ENCODE assay signal across 15 cellular contexts in the genomic region with DNA sequence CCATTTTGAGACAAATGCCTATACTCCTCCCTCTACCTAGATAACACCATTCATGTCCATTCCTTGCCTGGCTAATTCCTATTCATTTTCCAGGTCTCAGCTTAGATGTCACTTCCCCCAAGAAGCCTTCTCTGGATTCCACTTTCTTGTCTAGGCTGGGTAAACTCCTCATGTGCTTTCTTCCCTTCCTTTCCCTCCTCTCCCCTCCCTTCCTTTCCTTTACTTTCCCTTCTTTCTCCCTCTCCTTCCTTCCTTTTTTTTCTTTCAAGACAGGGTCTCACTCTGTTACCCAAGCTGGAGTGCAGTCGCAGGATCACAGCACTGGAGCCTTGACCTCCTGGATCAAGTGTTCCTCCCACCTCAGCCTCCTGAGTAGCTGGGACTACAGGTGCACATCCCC. TPM values are rescaled to one million over a fixed set of nuclear protein-coding genes. Genes with fewer than 3 reads are reported as not detected.
DNase-seq lines count a peak whose midpoint lies in the region; ATAC-seq and TF ChIP-seq lines count a peak whose summit lies in the region.
"Had no signal": no experiment of that assay in that cellular context is flagged by ENCODE, and none has a peak within 500 bp of the region (broad histone marks: within the 10 kb centered on the region; RNA-seq: fewer than 3 reads in every experiment).

No MANE protein-coding gene starts in this region.

- no peaks in the 10 kb centered on the region for H3K36me3 ChIP-seq in HEK293 (ENCODE audit: control insufficient read depth in 2 of 2, insufficient read depth in 1 of 2, low read length in 2 of 2)
- no peaks in the 10 kb centered on the region for H3K36me3 ChIP-seq in parathyroid adenoma (ENCODE audit: control insufficient read depth, insufficient read depth, low read length)
- H3K36me3 ChIP-seq in trophoblast cell (ENCODE audit: control insufficient read depth in 1 of 2, insufficient read depth in 2 of 2, low read length in 2 of 2), result no peaks in the 10 kb centered on the region

- H2AFZ ChIP-seq in parathyroid adenoma (peak overlapping the region; percentile 10), trophoblast cell (ENCODE audit: insufficient read depth, low read length, poor library complexity) (no peak overlapping the region)

- H3K27me3 ChIP-seq in parathyroid adenoma (ENCODE audit: control insufficient read depth, insufficient read depth, low read length) (no peaks in the 10 kb centered on the region), trophoblast cell (ENCODE audit: insufficient read depth, low read length) (no peaks in the 10 kb centered on the region)
- H3K27me3 ChIP-seq: BLaER1 treated with 17β-estradiol and CSF1 and Interleukin-3, amounts not matched to agents 10 nM and 100 nM had no signal

- H3K4me3 ChIP-seq in HEK293 (ENCODE audit: low read depth, low read length) (no peak overlapping the region), parathyroid adenoma (ENCODE audit: low read depth, low read length) (no peak overlapping the region), trophoblast cell (ENCODE audit: low read depth, low read length) (no peak overlapping the region)
- H3K4me3 ChIP-seq: A549; BLaER1 treated with 17β-estradiol and CSF1 and Interleukin-3, amounts not matched to agents 10 nM and 100 nM had no signal

- H3K14ac ChIP-seq in trophoblast cell (ENCODE audit: low read length), result no peak overlapping the region

- WGBS in trophoblast cell (ENCODE audit: extremely low coverage, insufficient coverage, insufficient read length), result no CpG with 5 or more reads among the region's 1 CpG

- H3K9me3 ChIP-seq in HEK293 (ENCODE audit: control insufficient read depth, insufficient read depth, low read depth, low read length) (no peaks in the 10 kb centered on the region), parathyroid adenoma (ENCODE audit: control insufficient read depth, low read length) (no peaks in the 10 kb centered on the region), trophoblast cell (ENCODE audit: insufficient read depth, low read depth, low read length) (no peaks in the 10 kb centered on the region)
- H3K9me3 ChIP-seq: A549; BLaER1 treated with 17β-estradiol and CSF1 and Interleukin-3, amounts not matched to agents 10 nM and 100 nM; Caco-2 had no signal

- ATAC-seq in GM21367 (IDR thresholded peaks at IDR 0.05; ENCODE audit: unreplicated experiment), result no peak
- ATAC-seq: A549; CD8-positive, alpha-beta T cell had no signal

- no peak overlapping the region for H3K4ac ChIP-seq in trophoblast cell (ENCODE audit: low read depth, low read length)

- H2BK120ac ChIP-seq in trophoblast cell (ENCODE audit: insufficient read depth, low read length, poor library complexity), result no peak overlapping the region

- H4K8ac ChIP-seq in trophoblast cell (ENCODE audit: low read depth, low read length), result no peak overlapping the region

- H3K27ac ChIP-seq in HEK293 (ENCODE audit: extremely low read depth, low read depth, low read length), result no peak overlapping the region
- H3K27ac ChIP-seq in parathyroid adenoma, result no peak overlapping the region
- no peak overlapping the region for H3K27ac ChIP-seq in trophoblast cell (ENCODE audit: low read depth, low read length)
- H3K27ac ChIP-seq: A549; BLaER1 treated with 17β-estradiol and CSF1 and Interleukin-3, amounts not matched to agents 10 nM and 100 nM; C4-2B had no signal

- H3K23ac ChIP-seq in trophoblast cell (ENCODE audit: low read length), result no peak overlapping the region

- DNase-seq in activated naive CD4-positive, alpha-beta T cell (lab: John Stamatoyannopoulos, UW), result no peak
- no peak for DNase-seq in trophoblast cell
- DNase-seq: AML-193; Caco-2; Calu3; CD4-positive, alpha-beta T cell; CD8-positive, alpha-beta T cell; DMS79 treated with DMSO at 0.1 percent for 48 hours; GF-D8 had no signal

- no peak for TF ChIP-seq CTCF in HEK293 (tag by site-specific recombination; IDR thresholded peaks at IDR 0.05)
- TF ChIP-seq CTCF in parathyroid adenoma (IDR thresholded peaks at IDR 0.05), result no peak

- no peak overlapping the region for H3K4me2 ChIP-seq in parathyroid adenoma (ENCODE audit: low read length)
- no peak overlapping the region for H3K4me2 ChIP-seq in trophoblast cell (ENCODE audit: low read length)
- H3K4me2 ChIP-seq: A549; BLaER1 treated with 17β-estradiol and CSF1 and Interleukin-3, amounts not matched to agents 10 nM and 100 nM had no signal

- POLR2A ChIA-PET in HEK293 (lab: Yijun Ruan, JAX), result no interaction called here

- H3K79me2 ChIP-seq in parathyroid adenoma (peaks cover 6% of the 10 kb centered on the region), trophoblast cell (ENCODE audit: control insufficient read depth, insufficient read depth, low read length, poor library complexity) (peaks cover 5% of the 10 kb centered on the region)

- no peak overlapping the region for H4K12ac ChIP-seq in trophoblast cell (ENCODE audit: low read depth, low read length)

- no peak overlapping the region for H2BK5ac ChIP-seq in trophoblast cell (ENCODE audit: low read depth, low read length, poor library complexity)

- no peak overlapping the region for H3K9ac ChIP-seq in parathyroid adenoma
- H3K9ac ChIP-seq in trophoblast cell (ENCODE audit: low read length), result no peak overlapping the region
- H3K9ac ChIP-seq: BLaER1 treated with 17β-estradiol and CSF1 and Interleukin-3, amounts not matched to agents 10 nM and 100 nM had no signal

- no peak overlapping the region for H4K91ac ChIP-seq in trophoblast cell (ENCODE audit: low read depth, low read length)

- no peak overlapping the region for H3K18ac ChIP-seq in trophoblast cell (ENCODE audit: low read length)

- no peak overlapping the region for H2AK5ac ChIP-seq in trophoblast cell (ENCODE audit: low read length)

- H2BK12ac ChIP-seq in trophoblast cell (ENCODE audit: low read length), result no peak overlapping the region

- CTCF ChIA-PET in HEK293 (lab: Yijun Ruan, JAX), result interaction anchor here (0.6 kb wide), 1 partner anchor 105 kb away, joined by 5 read pairs; no protein-coding TSS in a partner anchor

- H3K4me1 ChIP-seq in HEK293 (ENCODE audit: control insufficient read depth, insufficient read depth, low read length), result no peaks in the 10 kb centered on the region
- no peaks in the 10 kb centered on the region for H3K4me1 ChIP-seq in parathyroid adenoma
- H3K4me1 ChIP-seq in trophoblast cell (ENCODE audit: control insufficient read depth in 1 of 2, insufficient read depth in 2 of 2, low read length in 2 of 2), result no peaks in the 10 kb centered on the region

- peaks cover 3% of the 10 kb centered on the region for H3K79me1 ChIP-seq in trophoblast cell (ENCODE audit: low read length)

TF ChIP-seq in HEK293, 187 proteins besides CTCF, POLR2A, EP300 and RAD21:
- TF ChIP-seq ZNF391 (tag by site-specific recombination; IDR thresholded peaks at IDR 0.05; ENCODE audit: borderline replicate concordance, low read depth) (no peak), PRDM1 (tag by site-specific recombination; IDR thresholded peaks at IDR 0.05) (peak; percentile 94)

RNA-seq across cellular contexts. Expression of a gene that starts 3.5 kb away (rescaled TPM):
- polyA plus RNA-seq in trophoblast cell (2013), result 4.1 TPM in 2 replicates
